In the genomic region with DNA sequence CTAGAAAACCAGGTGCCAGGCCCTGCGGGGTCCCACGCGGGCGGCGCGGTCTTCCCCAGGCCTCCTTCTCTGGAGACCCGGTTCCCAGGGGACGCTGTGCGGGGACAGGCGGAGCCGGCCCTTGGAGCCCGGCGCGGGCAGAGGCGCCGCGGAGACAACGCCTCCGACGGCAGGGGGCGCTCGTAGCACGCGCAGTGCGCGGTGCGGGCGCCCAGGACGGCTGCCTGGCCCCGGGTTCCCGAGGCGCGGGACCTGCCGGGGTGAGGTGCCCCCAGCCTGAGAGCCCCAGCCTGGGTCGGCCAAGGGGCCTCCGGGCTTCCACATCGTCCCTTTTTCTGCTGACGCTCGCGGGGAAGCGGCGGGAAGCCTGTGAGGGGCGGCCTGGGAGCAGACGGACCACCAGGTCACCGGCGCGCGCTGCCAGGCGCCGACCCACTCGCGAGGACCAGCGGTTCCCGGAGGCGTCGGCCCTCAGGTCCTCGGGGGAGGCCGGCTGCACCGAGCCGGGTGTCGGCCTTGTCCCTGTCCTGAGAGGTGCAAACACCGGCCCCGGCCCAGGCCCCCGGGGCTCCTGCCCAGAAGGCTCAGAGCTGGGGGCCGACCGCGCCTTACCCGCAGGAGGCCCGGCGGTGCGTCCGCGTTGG, we compare ENCODE assay signal across 1 cellular context.
TF ChIP-seq lines count a peak whose summit lies in the region.

No MANE protein-coding gene starts in this region.

TF ChIP-seq in HepG2, 621 proteins besides CTCF, POLR2A, EP300 and RAD21 (continued from another document and continues in another):
- TF ChIP-seq, protein P1, sequence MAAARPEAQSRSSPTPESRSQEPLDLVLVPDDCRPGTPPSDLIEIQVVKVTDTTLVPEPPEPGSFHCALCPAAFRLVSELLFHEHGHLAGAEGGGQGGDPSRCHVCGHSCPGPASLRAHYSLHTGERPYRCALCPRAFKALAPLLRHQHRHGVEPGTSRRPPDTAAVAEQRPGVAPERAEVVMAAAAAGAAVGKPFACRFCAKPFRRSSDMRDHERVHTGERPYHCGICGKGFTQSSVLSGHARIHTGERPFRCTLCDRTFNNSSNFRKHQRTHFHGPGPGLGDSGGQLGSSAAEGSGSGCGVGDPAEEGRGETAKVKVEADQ (CRISPR knock-in tag; IDR thresholded peaks at IDR 0.05; ENCODE audit: borderline replicate concordance): 0 out of 2 replicates have a peak, but pooled peaks have one; percentile 41
- TF ChIP-seq NR2C2 (CRISPR knock-in tag; IDR thresholded peaks at IDR 0.05; ENCODE audit: borderline replicate concordance): 0 out of 2 replicates have a peak, but pooled peaks have one; percentile 24
- TF ChIP-seq GPBP1L1 (CRISPR knock-in tag; IDR thresholded peaks at IDR 0.05): no peak
- TF ChIP-seq ZNF792 (CRISPR knock-in tag; IDR thresholded peaks at IDR 0.05): 0 out of 2 replicates have a peak, but pooled peaks have one; percentile 22
- TF ChIP-seq MTA1 (CRISPR knock-in tag; IDR thresholded peaks at IDR 0.05; ENCODE audit: borderline replicate concordance): peak; percentile 63; the same call in 1 of the 2 replicates
- TF ChIP-seq POLR2AphosphoS2 (IDR thresholded peaks at IDR 0.05; ENCODE audit: low read depth, low read length): no peak
- no peak for TF ChIP-seq JUND (CRISPR knock-in tag; IDR thresholded peaks at IDR 0.05)
- no peak for TF ChIP-seq ATF3 (CRISPR knock-in tag; IDR thresholded peaks at IDR 0.05)
- 0 out of 2 replicates have a peak, but pooled peaks have one; percentile 17 for TF ChIP-seq KMT2B (CRISPR knock-in tag; IDR thresholded peaks at IDR 0.05)
- no peak for TF ChIP-seq ZMYM2 (CRISPR knock-in tag; IDR thresholded peaks at IDR 0.05)
- TF ChIP-seq, protein P2, sequence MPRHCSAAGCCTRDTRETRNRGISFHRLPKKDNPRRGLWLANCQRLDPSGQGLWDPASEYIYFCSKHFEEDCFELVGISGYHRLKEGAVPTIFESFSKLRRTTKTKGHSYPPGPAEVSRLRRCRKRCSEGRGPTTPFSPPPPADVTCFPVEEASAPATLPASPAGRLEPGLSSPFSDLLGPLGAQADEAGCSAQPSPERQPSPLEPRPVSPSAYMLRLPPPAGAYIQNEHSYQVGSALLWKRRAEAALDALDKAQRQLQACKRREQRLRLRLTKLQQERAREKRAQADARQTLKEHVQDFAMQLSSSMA (CRISPR knock-in tag; IDR thresholded peaks at IDR 0.05): 0 out of 2 replicates have a peak, but pooled peaks have one; percentile 70
- no peak for TF ChIP-seq ZNF781 (CRISPR knock-in tag; IDR thresholded peaks at IDR 0.05; ENCODE audit: borderline replicate concordance, not compliant biosample characterization)
- no peak for TF ChIP-seq NFRKB (IDR thresholded peaks at IDR 0.05)
- 0 out of 2 replicates have a peak, but pooled peaks have one; percentile 27 for TF ChIP-seq MXD4 (CRISPR knock-in tag; IDR thresholded peaks at IDR 0.05)
- TF ChIP-seq GATA4 (IDR thresholded peaks at IDR 0.05; ENCODE audit: borderline replicate concordance, low read depth): no peak
- no peak for TF ChIP-seq GATAD2A (CRISPR knock-in tag; IDR thresholded peaks at IDR 0.05)
- TF ChIP-seq, protein P3, sequence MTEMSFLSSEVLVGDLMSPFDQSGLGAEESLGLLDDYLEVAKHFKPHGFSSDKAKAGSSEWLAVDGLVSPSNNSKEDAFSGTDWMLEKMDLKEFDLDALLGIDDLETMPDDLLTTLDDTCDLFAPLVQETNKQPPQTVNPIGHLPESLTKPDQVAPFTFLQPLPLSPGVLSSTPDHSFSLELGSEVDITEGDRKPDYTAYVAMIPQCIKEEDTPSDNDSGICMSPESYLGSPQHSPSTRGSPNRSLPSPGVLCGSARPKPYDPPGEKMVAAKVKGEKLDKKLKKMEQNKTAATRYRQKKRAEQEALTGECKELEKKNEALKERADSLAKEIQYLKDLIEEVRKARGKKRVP (CRISPR knock-in tag; IDR thresholded peaks at IDR 0.05): 0 out of 4 replicates have a peak, but pooled peaks of 1 of the 2 experiments have one; percentile 27
- TF ChIP-seq ZNF256 (CRISPR knock-in tag; conservative IDR thresholded peaks at IDR 0.05): no peak
- TF ChIP-seq TARDBP (CRISPR knock-in tag; IDR thresholded peaks at IDR 0.05): peak; percentile 20; the same call in 1 of the 2 replicates
- peak; percentile 96 for TF ChIP-seq TAF15 (IDR thresholded peaks at IDR 0.05; ENCODE audit: low read depth, low read length, poor library complexity, severe bottlenecking)
- no peak for TF ChIP-seq FOSL1 (CRISPR knock-in tag; IDR thresholded peaks at IDR 0.05; ENCODE audit: borderline replicate concordance)
- TF ChIP-seq HNF1A (IDR thresholded peaks at IDR 0.05; ENCODE audit: low read depth): no peak
- peak; percentile 27; the same call in 1 of the 2 replicates for TF ChIP-seq HNF1A (CRISPR knock-in tag; IDR thresholded peaks at IDR 0.05; ENCODE audit: borderline replicate concordance)
- peak; percentile 94; the same call in 1 of the 2 replicates for TF ChIP-seq ZNF383 (CRISPR knock-in tag; IDR thresholded peaks at IDR 0.05; ENCODE audit: borderline replicate concordance)
- TF ChIP-seq, protein P4, sequence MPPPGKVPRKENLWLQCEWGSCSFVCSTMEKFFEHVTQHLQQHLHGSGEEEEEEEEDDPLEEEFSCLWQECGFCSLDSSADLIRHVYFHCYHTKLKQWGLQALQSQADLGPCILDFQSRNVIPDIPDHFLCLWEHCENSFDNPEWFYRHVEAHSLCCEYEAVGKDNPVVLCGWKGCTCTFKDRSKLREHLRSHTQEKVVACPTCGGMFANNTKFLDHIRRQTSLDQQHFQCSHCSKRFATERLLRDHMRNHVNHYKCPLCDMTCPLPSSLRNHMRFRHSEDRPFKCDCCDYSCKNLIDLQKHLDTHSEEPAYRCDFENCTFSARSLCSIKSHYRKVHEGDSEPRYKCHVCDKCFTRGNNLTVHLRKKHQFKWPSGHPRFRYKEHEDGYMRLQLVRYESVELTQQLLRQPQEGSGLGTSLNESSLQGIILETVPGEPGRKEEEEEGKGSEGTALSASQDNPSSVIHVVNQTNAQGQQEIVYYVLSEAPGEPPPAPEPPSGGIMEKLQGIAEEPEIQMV (CRISPR knock-in tag; IDR thresholded peaks at IDR 0.05; ENCODE audit: low read depth): no peak; the same call in 1 of the 2 replicates
- TF ChIP-seq CSRNP1 (CRISPR knock-in tag; IDR thresholded peaks at IDR 0.05): no peak
- peak; percentile 62 for TF ChIP-seq ZFX (CRISPR knock-in tag; IDR thresholded peaks at IDR 0.05; ENCODE audit: low read depth)
- TF ChIP-seq BCL6 (CRISPR knock-in tag; IDR thresholded peaks at IDR 0.05): peak; percentile 2
- TF ChIP-seq RCOR2 (CRISPR knock-in tag; IDR thresholded peaks at IDR 0.05): no peak
- peak; percentile 65 for TF ChIP-seq ZNF770 (CRISPR knock-in tag; IDR thresholded peaks at IDR 0.05)
- TF ChIP-seq SIX1 (CRISPR knock-in tag; IDR thresholded peaks at IDR 0.05; ENCODE audit: borderline replicate concordance): no peak
- TF ChIP-seq ZNF713 (CRISPR knock-in tag; IDR thresholded peaks at IDR 0.05): no peak
- TF ChIP-seq ZNF703 (CRISPR knock-in tag; IDR thresholded peaks at IDR 0.05; ENCODE audit: borderline replicate concordance): peak; percentile 34; the same call in 1 of the 2 replicates
- no peak for TF ChIP-seq ZNF879 (CRISPR knock-in tag; IDR thresholded peaks at IDR 0.05)
- 0 out of 2 replicates have a peak, but pooled peaks have one; percentile 48 for TF ChIP-seq ZFYVE20 (CRISPR knock-in tag; IDR thresholded peaks at IDR 0.05; ENCODE audit: borderline replicate concordance, low read depth)
- TF ChIP-seq MTF2 (CRISPR knock-in tag; IDR thresholded peaks at IDR 0.05; ENCODE audit: borderline replicate concordance): peak; percentile 99
- TF ChIP-seq ZNF33B (CRISPR knock-in tag; IDR thresholded peaks at IDR 0.05): peak; percentile 62; the same call in 1 of the 2 replicates
- no peak for TF ChIP-seq ZNF180 (CRISPR knock-in tag; IDR thresholded peaks at IDR 0.05; ENCODE audit: borderline replicate concordance, low read depth)
- peak; percentile 15; the same call in 1 of the 2 replicates for TF ChIP-seq THAP9 (CRISPR knock-in tag; IDR thresholded peaks at IDR 0.05; ENCODE audit: borderline replicate concordance)
